ENCODE assay signal across 38 cellular contexts in genomic region chr3:171054921-171055320, GRCh38. TPM values are rescaled to one million over a fixed set of nuclear protein-coding genes. Genes with fewer than 3 reads are reported as not detected.
A peak's percentile ranks its signal among the peaks of the same experiment; 100 is the strongest.
DNase-seq lines count a peak whose midpoint lies in the region; ATAC-seq, FAIRE-seq and TF ChIP-seq lines count a peak whose summit lies in the region.
"Had no signal": no experiment of that assay in that cellular context is flagged by ENCODE, and none has a peak within 500 bp of the region (broad histone marks: within the 10 kb centered on the region; RNA-seq: fewer than 3 reads in every experiment).

No MANE protein-coding gene starts in this region.

- H3K27me3 ChIP-seq in IMR-90 (ENCODE audit: control insufficient read depth, insufficient read depth, low read length) = no peaks in the 10 kb centered on the region
- H3K27me3 ChIP-seq: BE2C, cardiac muscle cell, uterus had no signal

- no peak overlapping the region for H2AK9ac ChIP-seq in IMR-90 (replicated peaks; ENCODE audit: low read depth, low read length, poor library complexity)

- H4K5ac ChIP-seq in IMR-90 (ENCODE audit: low read depth, low read length) = no peak overlapping the region

- ATAC-seq in A549 (no peak), IMR-90 (ENCODE audit: low read depth) (no peak; the same call in 1 of the 2 replicates), HG03139 (IDR thresholded peaks at IDR 0.05; ENCODE audit: unreplicated experiment) (no peak)
- ATAC-seq: CD8-positive, alpha-beta T cell; left ventricle myocardium superior; right cardiac atrium; stimulated activated naive CD8-positive, alpha-beta T cell treated with anti-CD3 and anti-CD28 coated beads, Interleukin-15, amount 100 ng/mL, for 72 hours had no signal

- no peaks in the 10 kb centered on the region for H3K36me3 ChIP-seq in IMR-90 (ENCODE audit: control insufficient read depth, insufficient read depth, low read length)
- H3K36me3 ChIP-seq: BE2C, cardiac muscle cell, uterus had no signal

- BruUV-seq in IMR-90 (replicated peaks; lab: Mats Ljungman, UMichigan) = no TSS peak

- no peak for TF ChIP-seq CTCF in A549 (IDR thresholded peaks at IDR 0.05)
- no peak for TF ChIP-seq CTCF in IMR-90 (conservative IDR thresholded peaks at IDR 0.05; ENCODE audit: low read depth, low read length)
- TF ChIP-seq CTCF in chondrocyte (IDR thresholded peaks at IDR 0.05) = peak; percentile 21

- H2BK20ac ChIP-seq in IMR-90 (ENCODE audit: low read depth, low read length) = no peak overlapping the region

- H3K9me3 ChIP-seq in A549 (no peaks in the 10 kb centered on the region), IMR-90 (ENCODE audit: control insufficient read depth, insufficient read depth, low read length) (no peaks in the 10 kb centered on the region)
- H3K9me3 ChIP-seq: BE2C, uterus had no signal

- peak overlapping the region; percentile 3 for H2BK5ac ChIP-seq in IMR-90 (ENCODE audit: low read depth, low read length, poor library complexity, severe bottlenecking)

- H3K18ac ChIP-seq in IMR-90 (ENCODE audit: low read depth, low read length) = no peak overlapping the region; the same call in 1 of the 2 replicates

- H3K27ac ChIP-seq in A549 = peak overlapping the region; percentile 68 to 86
- no peak overlapping the region for H3K27ac ChIP-seq in IMR-90 (ENCODE audit: insufficient read depth, low read length)
- H3K27ac ChIP-seq: cardiac muscle cell, uterus had no signal

- peak overlapping the region; percentile 81 for H3K4me2 ChIP-seq in A549
- peak overlapping the region; percentile 2; the same call in 1 of the 2 replicates for H3K4me2 ChIP-seq in IMR-90 (ENCODE audit: low read depth, low read length)

- no peak overlapping the region for H2AK5ac ChIP-seq in IMR-90 (ENCODE audit: low read depth, low read length)

- no peak overlapping the region for H3K4ac ChIP-seq in IMR-90 (ENCODE audit: low read depth, low read length)

- peaks cover 57% of the 10 kb centered on the region for H3K4me1 ChIP-seq in A549
- H3K4me1 ChIP-seq in IMR-90 (ENCODE audit: control insufficient read depth, insufficient read depth, low read length) = peaks cover 8% of the 10 kb centered on the region
- H3K4me1 ChIP-seq: BE2C, uterus had no signal

- no peak overlapping the region; the same call in 1 of the 2 replicates for H2BK120ac ChIP-seq in IMR-90 (ENCODE audit: low read depth, low read length)

- DNase-seq in A549 (ENCODE audit: low read depth in 1 of 2, low spot score in 1 of 2) = no peak
- no peak for DNase-seq in IMR-90
- DNase-seq in chondrocyte (ENCODE audit: low spot score) = no peak
- peak; percentile 16 for DNase-seq in fibroblast of the conjunctiva (ENCODE audit: low read depth)
- no peak for DNase-seq in HUDEP-2 (lab: John Stamatoyannopoulos, UW; ENCODE audit: unreplicated experiment in 76 of 76)
- DNase-seq in activated CD8-positive, alpha-beta memory T cell treated with anti-CD3 and anti-CD28 coated beads, Interleukin-2, amount 50 U/mL, for 4 hours = no peak
- no peak for DNase-seq in NCI-H2081 treated with DMSO at 0.1 percent for 48 hours (lab: John Stamatoyannopoulos, UW)
- DNase-seq: activated CD4-positive, alpha-beta memory T cell treated with anti-CD3 and anti-CD28 coated beads, Interleukin-2, amount 10 ng/mL, durations not matched to agents 7 days and 5 days; activated CD4-positive, alpha-beta T cell treated with anti-CD3 and anti-CD28 coated beads for 1 hour; activated CD8-positive, alpha-beta memory T cell treated with anti-CD3 and anti-CD28 coated beads, Interleukin-2, amount 50 U/mL, for 48 hours; activated naive CD4-positive, alpha-beta T cell treated with anti-CD3 and anti-CD28 coated beads, Interleukin-2, amount 50 U/mL, for 16 hours; amniotic stem cell; BE2C; CD8-positive, alpha-beta T cell; DMS 273 treated with DMSO at 0.1 percent for 48 hours; GOT3; islet precursor cell; KBM-7; left ventricle myocardium superior; NCI-H1092; NCI-H1694 treated with DMSO at 0.1 percent for 48 hours; NCI-H2171; NCI-H524; right cardiac atrium; Right ventricle myocardium superior; stimulated activated CD4-positive, alpha-beta T cell treated with anti-CD3 and anti-CD28 coated beads, Interleukin-12 subunit alpha, Interleukin-12 subunit beta, amount 100 ng/mL, for 4 hours; stimulated activated CD4-positive, alpha-beta T cell treated with anti-CD3 and anti-CD28 coated beads, Interleukin-2, amount 100 ng/mL, for 48 hours; stimulated activated naive CD8-positive, alpha-beta T cell treated with anti-CD3 and anti-CD28 coated beads, Interleukin-15, amount 100 ng/mL, for 72 hours; uterus had no signal

- no peaks in the 10 kb centered on the region for H3K27me3 Mint-ChIP-seq in chondrocyte (ENCODE audit: low read depth)
- H3K27me3 Mint-ChIP-seq: activated CD4-positive, alpha-beta memory T cell treated with anti-CD3 and anti-CD28 coated beads, Interleukin-2, amount 10 ng/mL, durations not matched to agents 7 days and 5 days; activated T-helper 17 cell treated with anti-CD3 and anti-CD28 coated beads, Interleukin-2, amount 50 U/mL, for 72 hours had no signal

- no peak for TF ChIP-seq POLR2A in A549 (IDR thresholded peaks at IDR 0.05; ENCODE audit: low read length)
- no peak for TF ChIP-seq POLR2A in IMR-90 (IDR thresholded peaks at IDR 0.05; ENCODE audit: low read depth, low read length)

- no peaks in the 10 kb centered on the region for H3K36me3 Mint-ChIP-seq in chondrocyte (ENCODE audit: low read depth)
- H3K36me3 Mint-ChIP-seq: CD8-positive, alpha-beta T cell had no signal

- H2AFZ ChIP-seq in IMR-90 (replicated peaks; ENCODE audit: low read length, poor library complexity) = no peak overlapping the region

- in situ Hi-C loops in IMR-90 (cut with MboI; ENCODE audit: low sequenced_read_pairs) = no loop called here

- CTCF ChIA-PET in A549 (lab: Yijun Ruan, JAX) (interaction anchor here (1.1 to 1.9 kb wide), 4 partner anchors 10 to 511 kb away, joined by 3 to 6 read pairs (median 3); no protein-coding TSS in a partner anchor), IMR-90 (lab: Yijun Ruan, JAX) (interaction anchor here (0.6 to 0.7 kb wide), 3 partner anchors 49 to 494 kb away, joined by 3 to 5 read pairs (median 3); no protein-coding TSS in a partner anchor)

- no peak overlapping the region for H3K9ac ChIP-seq in IMR-90 (ENCODE audit: low read depth, low read length)

- POLR2A ChIA-PET in A549 (lab: Yijun Ruan, JAX) = interaction anchor here (0.6 kb wide), 1 partner anchor 185 kb away, joined by 3 read pairs; the partner anchor contains the start of gene RPL22L1
- POLR2A ChIA-PET in IMR-90 (lab: Charles Lee; ENCODE audit: unreplicated experiment) = no interaction called here

- no peak overlapping the region for H3K14ac ChIP-seq in IMR-90 (replicated peaks; ENCODE audit: low read depth, low read length)

- no peak for FAIRE-seq in A549 (lab: Jason Lieb, UNC)
- FAIRE-seq: A204.1, GM12878 had no signal

- dilution Hi-C loops in IMR-90 (cut with HindIII; ENCODE audit: low sequenced_read_pairs, unreplicated experiment) = no loop called here

- H3K4me1 Mint-ChIP-seq in chondrocyte (ENCODE audit: low read depth) = no peaks in the 10 kb centered on the region
- H3K4me1 Mint-ChIP-seq: activated CD4-positive, alpha-beta memory T cell treated with anti-CD3 and anti-CD28 coated beads, Interleukin-2, amount 10 ng/mL, durations not matched to agents 7 days and 5 days; activated T-helper 17 cell treated with anti-CD3 and anti-CD28 coated beads, Interleukin-2, amount 50 U/mL, for 72 hours; stimulated activated naive CD8-positive, alpha-beta T cell treated with anti-CD3 and anti-CD28 coated beads, Interleukin-15, amount 100 ng/mL, for 72 hours had no signal

- no peak overlapping the region for H3K27ac Mint-ChIP-seq in chondrocyte (ENCODE audit: unreplicated experiment)
- H3K27ac Mint-ChIP-seq: activated CD4-positive, alpha-beta memory T cell treated with anti-CD3 and anti-CD28 coated beads, Interleukin-2, amount 10 ng/mL, durations not matched to agents 7 days and 5 days; activated T-helper 17 cell treated with anti-CD3 and anti-CD28 coated beads, Interleukin-2, amount 50 U/mL, for 72 hours; CD8-positive, alpha-beta T cell; stimulated activated naive CD8-positive, alpha-beta T cell treated with anti-CD3 and anti-CD28 coated beads, Interleukin-15, amount 100 ng/mL, for 72 hours; T-helper 2 cell treated with Interferon-gamma antibody and Interleukin-4, amounts not matched to agents 5 μg/mL and 100 μg/mL, for 36 hours had no signal

- H4K91ac ChIP-seq in IMR-90 (ENCODE audit: insufficient read depth, low read depth, low read length) = no peak overlapping the region

- peaks cover 5% of the 10 kb centered on the region; the same call in 1 of the 2 replicates for H3K9me1 ChIP-seq in IMR-90 (ENCODE audit: insufficient read depth, low read length)

- no peaks in the 10 kb centered on the region for H4K20me1 ChIP-seq in IMR-90 (ENCODE audit: insufficient read depth, low read length)

- H3K4me3 ChIP-seq in A549 = no peak overlapping the region
- no peak overlapping the region for H3K4me3 ChIP-seq in IMR-90 (ENCODE audit: insufficient read depth, low read depth, low read length)
- H3K4me3 ChIP-seq: cardiac muscle cell, GM12878, uterus had no signal

- no peak overlapping the region for H2BK15ac ChIP-seq in IMR-90 (ENCODE audit: low read depth, low read length)

- no peaks in the 10 kb centered on the region for H3K9me3 Mint-ChIP-seq in chondrocyte (ENCODE audit: low read depth)
- H3K9me3 Mint-ChIP-seq: activated CD4-positive, alpha-beta memory T cell treated with anti-CD3 and anti-CD28 coated beads, Interleukin-2, amount 10 ng/mL, durations not matched to agents 7 days and 5 days; activated T-helper 17 cell treated with anti-CD3 and anti-CD28 coated beads, Interleukin-2, amount 50 U/mL, for 72 hours; stimulated activated naive CD8-positive, alpha-beta T cell treated with anti-CD3 and anti-CD28 coated beads, Interleukin-15, amount 100 ng/mL, for 72 hours; T-helper 2 cell treated with Interferon-gamma antibody and Interleukin-4, amounts not matched to agents 5 μg/mL and 100 μg/mL, for 36 hours had no signal

- H3K4me3 Mint-ChIP-seq in chondrocyte (ENCODE audit: unreplicated experiment) = no peak overlapping the region
- H3K4me3 Mint-ChIP-seq: activated CD4-positive, alpha-beta memory T cell treated with anti-CD3 and anti-CD28 coated beads, Interleukin-2, amount 10 ng/mL, durations not matched to agents 7 days and 5 days; activated T-helper 17 cell treated with anti-CD3 and anti-CD28 coated beads, Interleukin-2, amount 50 U/mL, for 72 hours; CD8-positive, alpha-beta T cell; stimulated activated naive CD8-positive, alpha-beta T cell treated with anti-CD3 and anti-CD28 coated beads, Interleukin-15, amount 100 ng/mL, for 72 hours; T-helper 2 cell treated with Interferon-gamma antibody and Interleukin-4, amounts not matched to agents 5 μg/mL and 100 μg/mL, for 36 hours had no signal

- no peak for TF ChIP-seq RAD21 in A549 (conservative IDR thresholded peaks at IDR 0.05 in 1 of 2, IDR thresholded peaks at IDR 0.05 in 1 of 2)
- TF ChIP-seq RAD21 in IMR-90 (IDR thresholded peaks at IDR 0.05; ENCODE audit: low read length) = no peak

- TF ChIP-seq EP300 in A549 (IDR thresholded peaks at IDR 0.05) = no peak

- H3K23ac ChIP-seq in IMR-90 (ENCODE audit: low read depth, low read length) = no peak overlapping the region

- intact Hi-C loops in IMR-90 (cut with micrococcal nuclease) = no loop called here

- H4K8ac ChIP-seq in IMR-90 (ENCODE audit: low read depth in 2 of 2, low read length in 2 of 2) = no peak overlapping the region

- no peak overlapping the region for H3K56ac ChIP-seq in IMR-90 (ENCODE audit: extremely low read depth, insufficient read depth, low read length)

- no peaks in the 10 kb centered on the region for H3K79me1 ChIP-seq in IMR-90 (ENCODE audit: low read depth in 1 of 2, low read length in 2 of 2)

RNA-seq across cellular contexts. Expression of gene SLC2A2, which starts 28.4 kb away (rescaled TPM):
- polyA plus RNA-seq in A549 (2011; rRNA removed) (not detected in 2 replicates), A549 (2017; fragmentation: RNase III; extraction: RNeasy Plus Mini Kit Qiagen cat#74134 plus additional on column Dnase treatment) (not detected in 3 replicates), IMR-90 (2012; rRNA removed) (not detected in 2 replicates)
- not detected in 2 replicates for polyA plus RNA-seq in A549 (2012; cell fraction: cytosol; rRNA removed)
- not detected in 2 replicates for polyA plus RNA-seq in A549 (2012; cell fraction: nucleus; rRNA removed)
- not detected in 2 replicates for polyA minus RNA-seq in A549 (2011; rRNA and poly(A)+ RNA removed)
- total RNA-seq in IMR-90 (2012; rRNA removed) (not detected in 2 replicates), chondrocyte (not detected in 3 replicates)
- polyA plus RNA-seq in IMR-90 (2012; cell fraction: cytosol; rRNA removed) = not detected in 2 replicates
- polyA plus RNA-seq in IMR-90 (2012; cell fraction: nucleus; rRNA removed; ENCODE audit: low replicate concordance) = not detected in 2 replicates
- total RNA-seq: activated CD4-positive, alpha-beta memory T cell treated with anti-CD3 and anti-CD28 coated beads, Interleukin-2, amount 10 ng/mL, durations not matched to agents 7 days and 5 days; activated T-helper 17 cell treated with anti-CD3 and anti-CD28 coated beads, Interleukin-2, amount 50 U/mL, for 72 hours; cardiac muscle cell; CD8-positive, alpha-beta T cell; dermis microvascular lymphatic vessel endothelial cell; HT1080; left ventricle myocardium superior; posterior vena cava; right cardiac atrium; Right ventricle myocardium superior; uterus had no signal
- polyA plus RNA-seq: cardiac muscle cell, right cardiac atrium had no signal
